ENCODE assay signal across 13 cellular contexts in genomic region chr11:63560506-63561179, GRCh38. TPM values are rescaled to one million over a fixed set of nuclear protein-coding genes. Genes with fewer than 3 reads are reported as not detected.
DNase-seq lines count a peak whose midpoint lies in the region; ATAC-seq, FAIRE-seq and TF ChIP-seq lines count a peak whose summit lies in the region.
"Had no signal": no experiment of that assay in that cellular context is flagged by ENCODE, and none has a peak within 500 bp of the region (broad histone marks: within the 10 kb centered on the region; RNA-seq: fewer than 3 reads in every experiment).

No MANE protein-coding gene starts in this region.

- DNase-seq in ACHN, result peak; percentile 22
- DNase-seq in H54 (ENCODE audit: insufficient read length, low spot score), result peak; percentile 59
- DNase-seq in astrocyte of the hippocampus (ENCODE audit: low read depth, low spot score), result peak; percentile 80
- peak; percentile 84 for DNase-seq in lung (ENCODE audit: low spot score)
- DNase-seq in NCI-H2107 (lab: John Stamatoyannopoulos, UW), result no peak
- DNase-seq in WERI-Rb-1, result no peak
- DNase-seq: DMS153, NCI-H524 had no signal

- TF ChIP-seq CTCF in lung (IDR thresholded peaks at IDR 0.05; ENCODE audit: control extremely low read depth, extremely low read depth), result no peak
- no peak for TF ChIP-seq CTCF in WERI-Rb-1 (IDR thresholded peaks at IDR 0.05; ENCODE audit: low read depth, low read length)

- peak overlapping the region in 1 of 2 donors; percentile 85 for H3K27ac ChIP-seq in lung (ENCODE audit: low read depth in 1 of 2, low read length in 1 of 2)
- no peak overlapping the region for H3K27ac ChIP-seq in WERI-Rb-1
- H3K27ac ChIP-seq: testis had no signal

- in situ Hi-C loops in ACHN (cut with HindIII; ENCODE audit: low pct_ligation_motif_present, low pct_unique_long_range_greater_than_20kb, low sequenced_read_pairs), result no loop called here

- H3K4me3 ChIP-seq in lung, result no peak overlapping the region
- no peak overlapping the region for H3K4me3 ChIP-seq in WERI-Rb-1 (ENCODE audit: low read depth, low read length)
- H3K4me3 ChIP-seq: testis had no signal

- peaks cover 0 to 6% of the 10 kb centered on the region in 2 donors for H3K4me1 ChIP-seq in lung (ENCODE audit: control insufficient read depth in 2 of 2, insufficient read depth in 2 of 2, low read length in 2 of 2)
- H3K4me1 ChIP-seq: testis had no signal

- TF ChIP-seq POLR2A in H54 (IDR thresholded peaks at IDR 0.05; ENCODE audit: low read depth, low read length), result no peak

- H3K36me3 ChIP-seq in lung (ENCODE audit: control insufficient read depth in 2 of 2, insufficient read depth in 2 of 2, low read length in 2 of 2), result no peaks in the 10 kb centered on the region
- H3K36me3 ChIP-seq in WERI-Rb-1, result no peaks in the 10 kb centered on the region

- ATAC-seq in lung (ENCODE audit: insufficient read depth, low FRiP score) (peak; percentile 73), GM21515 (IDR thresholded peaks at IDR 0.05; ENCODE audit: unreplicated experiment) (no peak)
- no peak for ATAC-seq in activated CD4-positive, CD25-positive, alpha-beta regulatory T cell treated with anti-CD3 and anti-CD28 coated beads, Interleukin-2, amount 50 U/mL, for 24 hours
- ATAC-seq: HepG2 had no signal

- H3K9me3 ChIP-seq in lung (ENCODE audit: control insufficient read depth in 2 of 2, insufficient read depth in 1 of 2, low read length in 1 of 2), result no peaks in the 10 kb centered on the region
- no peaks in the 10 kb centered on the region for H3K9me3 ChIP-seq in WERI-Rb-1 (ENCODE audit: severe bottlenecking)
- H3K9me3 ChIP-seq: testis had no signal

- H3K27me3 ChIP-seq in lung (ENCODE audit: control insufficient read depth, insufficient read depth) (no peaks in the 10 kb centered on the region), WERI-Rb-1 (ENCODE audit: insufficient read depth, low read depth, severe bottlenecking) (peaks cover 5% of the 10 kb centered on the region)
- H3K27me3 ChIP-seq: testis had no signal

- 47 to 53% methylated on average over 7 of the region's 7 CpGs for WGBS in lung, 2 donors

- FAIRE-seq in H54 (lab: Jason Lieb, UNC), result no peak
- FAIRE-seq: HepG2, TTC549 had no signal

RNA-seq across cellular contexts. Expression of gene PLAAT2, which starts 2.5 kb away (rescaled TPM):
- 1 to 10 TPM; 2.2 to 8.3 TPM for total RNA-seq in lung
- polyA plus RNA-seq in lung, result 10 to 100 TPM; 21.3 to 29.8 TPM
- total RNA-seq: HepG2 had no signal

RNA-seq across cellular contexts. Expression of gene PLAAT4, which starts 24.0 kb away (rescaled TPM):
- total RNA-seq in lung, result 100 to 1,000 TPM in 1 of 2 donors, 10 to 100 TPM in 1; 49.7 to 133 TPM
- 100 to 1,000 TPM; 163 to 336 TPM for polyA plus RNA-seq in lung

RNA-seq across cellular contexts. Expression of gene PLAAT3, which starts 53.6 kb away (rescaled TPM):
- total RNA-seq in lung, result 100 to 1,000 TPM in 1 of 2 donors, 10 to 100 TPM in 1; 12.7 to 124 TPM
- polyA plus RNA-seq in lung, result 100 to 1,000 TPM in 1 of 2 donors, 10 to 100 TPM in 1; 55.5 to 232 TPM

RNA-seq across cellular contexts. Expression of gene LGALS12, which starts 54.8 kb away (rescaled TPM):
- 1 to 10 TPM in 1 of 2 donors, under 1 TPM in 1; 0.43 to 1.3 TPM for total RNA-seq in lung
- polyA plus RNA-seq in lung, result under 1 TPM; 0.75 to 0.98 TPM
- total RNA-seq: HepG2 had no signal
- polyA plus RNA-seq: HepG2 had no signal

Comparison
In these comparisons a context has a peak if more than half of its experiments do, and no peak if none do; other contexts are left out.
1. DNase-seq: peak in ACHN (single experiment), H54 (single experiment), astrocyte of the hippocampus (single experiment) and lung (single experiment); none in NCI-H2107 (single experiment) and WERI-Rb-1 (single experiment).